10 cellular contexts compared by ENCODE assay signal in genomic region chr12:113206802-113207201, GRCh38. TPM values are rescaled to one million over a fixed set of nuclear protein-coding genes. Genes with fewer than 3 reads are reported as not detected.
A peak's percentile ranks its signal among the peaks of the same experiment; 100 is the strongest.
DNase-seq lines count a peak whose midpoint lies in the region; ATAC-seq, FAIRE-seq and TF ChIP-seq lines count a peak whose summit lies in the region.
"Not testable (repeated sequence)": the region's sequence is repeated elsewhere in the genome, so short reads cannot be mapped to it uniquely, and the experiment has no call there.
"Had no signal": no experiment of that assay in that cellular context is flagged by ENCODE, and none has a peak within 500 bp of the region (broad histone marks: within the 10 kb centered on the region; RNA-seq: fewer than 3 reads in every experiment).

No MANE protein-coding gene starts in this region.

- not testable (repeated sequence) for TF ChIP-seq EP300 in K562 (IDR thresholded peaks at IDR 0.05; ENCODE audit: low read length)

- not testable (repeated sequence) for BruUV-seq in K562 (replicated peaks; lab: Mats Ljungman, UMichigan)

- FAIRE-seq in K562 (lab: Jason Lieb, UNC): not testable (repeated sequence)

- CTCF ChIA-PET in activated CD4-positive, alpha-beta memory T cell treated with anti-CD3 and anti-CD28 coated beads for 36 hours (lab: Charles Lee); K562 (lab: Yijun Ruan, JAX; ENCODE audit: low intra/inter-chr PET ratio): not testable (repeated sequence)

- ATAC-seq in DND-41 (ENCODE audit: insufficient read depth, low read depth); K562: not testable (repeated sequence)

- H3K27me3 Mint-ChIP-seq in activated CD4-positive, alpha-beta memory T cell treated with anti-CD3 and anti-CD28 coated beads for 36 hours; progenitor cell of endocrine pancreas: not testable (repeated sequence)

- peak overlapping the region; percentile 45 for H3K27ac Mint-ChIP-seq in activated CD4-positive, alpha-beta memory T cell treated with anti-CD3 and anti-CD28 coated beads for 36 hours
- peak overlapping the region; percentile 84 for H3K27ac Mint-ChIP-seq in progenitor cell of endocrine pancreas

- H2AFZ ChIP-seq in DND-41 (ENCODE audit: low read depth, low read length); KMS-11 (ENCODE audit: low read depth); SU-DHL-6 (ENCODE audit: low read depth, low read length, severe bottlenecking); K562 (ENCODE audit: low read depth, low read length); mesenchymal stem cell (ENCODE audit: low read depth, low read length): not testable (repeated sequence)

- H3K27ac ChIP-seq in BLaER1 treated with 17β-estradiol and CSF1 and Interleukin-3, amounts not matched to agents 10 nM and 100 nM: peak overlapping the region in 7 of 11 experiments; percentile 79 to 94 (median 90); a peak in 13 of 22 replicates
- peak overlapping the region; percentile 96 for H3K27ac ChIP-seq in DND-41 (ENCODE audit: low read length)
- not testable (repeated sequence) for H3K27ac ChIP-seq in KMS-11; K562 (ENCODE audit: extremely low read depth, low read depth, low read length); mesenchymal stem cell (ENCODE audit: low read length, poor library complexity, severe bottlenecking)
- peak overlapping the region; percentile 98 for H3K27ac ChIP-seq in SU-DHL-6 (ENCODE audit: low read depth, low read length)

- not testable (repeated sequence) for H3K79me1 ChIP-seq in mesenchymal stem cell (replicated peaks; ENCODE audit: low read length, poor library complexity, severe bottlenecking)

- not testable (repeated sequence) for TF ChIP-seq CTCF in DND-41 (IDR thresholded peaks at IDR 0.05; ENCODE audit: borderline replicate concordance, extremely low read depth, low read length, poor library complexity, severe bottlenecking); KMS-11 (conservative IDR thresholded peaks at IDR 0.05; ENCODE audit: low read depth, low read length); SU-DHL-6 (IDR thresholded peaks at IDR 0.05; ENCODE audit: insufficient read depth, low read length, poor library complexity, severe bottlenecking); K562 (IDR thresholded peaks at IDR 0.05 in 2 of 3, conservative IDR thresholded peaks at IDR 0.05 in 1 of 3; ENCODE audit: insufficient read depth in 2 of 3, low read depth in 1 of 3, low read length in 3 of 3); progenitor cell of endocrine pancreas (IDR thresholded peaks at IDR 0.05; ENCODE audit: unreplicated experiment)

- peaks cover 61% of the 10 kb centered on the region for H3F3A ChIP-seq in SU-DHL-6 (ENCODE audit: insufficient read depth)

- DNase-seq in DND-41; activated CD4-positive, alpha-beta memory T cell treated with anti-CD3 and anti-CD28 coated beads for 36 hours; K562 (ENCODE audit: extremely low read depth in 1 of 4, low spot score in 3 of 4); mesenchymal stem cell; progenitor cell of endocrine pancreas (ENCODE audit: low spot score, unreplicated experiment): not testable (repeated sequence)

- H3K9me1 ChIP-seq in K562 (ENCODE audit: control insufficient read depth, insufficient read depth, low read length): not testable (repeated sequence)

- peak overlapping the region in 1 of 2 experiments; percentile 25 for H3K18ac ChIP-seq in mesenchymal stem cell (ENCODE audit: low read depth in 1 of 2, low read length in 2 of 2)

- H2BK5ac ChIP-seq in mesenchymal stem cell (ENCODE audit: low read depth, low read length, poor library complexity, severe bottlenecking): not testable (repeated sequence)

- peak overlapping the region in 2 of 11 experiments; percentile 2 to 82; a peak in 1 of 22 replicates for H3K9ac ChIP-seq in BLaER1 treated with 17β-estradiol and CSF1 and Interleukin-3, amounts not matched to agents 10 nM and 100 nM
- peak overlapping the region; percentile 59 for H3K9ac ChIP-seq in DND-41 (ENCODE audit: low read depth, low read length)
- H3K9ac ChIP-seq in KMS-11; SU-DHL-6 (ENCODE audit: low read length); K562 (ENCODE audit: insufficient read depth in 1 of 2, low read depth in 2 of 2, low read length in 2 of 2); mesenchymal stem cell (ENCODE audit: low read length): not testable (repeated sequence)

- H2BK15ac ChIP-seq in mesenchymal stem cell (ENCODE audit: low read depth, poor library complexity, severe bottlenecking): not testable (repeated sequence)

- H4K20me1 ChIP-seq in BLaER1 treated with 17β-estradiol and CSF1 and Interleukin-3, amounts not matched to agents 10 nM and 100 nM: peaks cover 0 to 25% (median 16%) of the 10 kb centered on the region in 11 experiments; a peak in 11 of 22 replicates
- not testable (repeated sequence) for H4K20me1 ChIP-seq in DND-41 (ENCODE audit: insufficient read depth, low read length); KMS-11 (ENCODE audit: insufficient read depth); SU-DHL-6 (ENCODE audit: low read depth, low read length); K562 (replicated peaks; ENCODE audit: control insufficient read depth, insufficient read depth, low read length)

- H3K14ac ChIP-seq in mesenchymal stem cell (ENCODE audit: low read length in 2 of 2): not testable (repeated sequence)

- TF ChIP-seq POLR2A in K562 (conservative IDR thresholded peaks at IDR 0.05): not testable (repeated sequence)

- intact Hi-C loops in activated CD4-positive, alpha-beta memory T cell treated with anti-CD3 and anti-CD28 coated beads for 36 hours (cut with micrococcal nuclease): loop anchor here (5.0 kb wide), 1 partner anchor 55 kb away; no protein-coding TSS in a partner anchor
- intact Hi-C loops in K562 (cut with micrococcal nuclease): not testable (repeated sequence)

- H3K9me2 ChIP-seq in SU-DHL-6 (replicated peaks; ENCODE audit: insufficient read depth, low read length): not testable (repeated sequence)

- not testable (repeated sequence) for H2BK120ac ChIP-seq in mesenchymal stem cell (ENCODE audit: low read depth, low read length)

- H3K4me3 ChIP-seq in BLaER1 treated with 17β-estradiol and CSF1 and Interleukin-3, amounts not matched to agents 10 nM and 100 nM; DND-41 (ENCODE audit: low read depth in 1 of 2, low read length in 2 of 2); KMS-11 (IDR thresholded peaks at IDR 0.05; ENCODE audit: insufficient read depth, low read depth, low read length); SU-DHL-6 (ENCODE audit: insufficient read depth, low read length, poor library complexity, severe bottlenecking); K562; mesenchymal stem cell (ENCODE audit: insufficient read depth in 1 of 2, low read depth in 1 of 2, low read length in 2 of 2): not testable (repeated sequence)

- H2AK5ac ChIP-seq in mesenchymal stem cell (ENCODE audit: low read length, severe bottlenecking): not testable (repeated sequence)

- H3K9me3 Mint-ChIP-seq in activated CD4-positive, alpha-beta memory T cell treated with anti-CD3 and anti-CD28 coated beads for 36 hours; progenitor cell of endocrine pancreas (ENCODE audit: low read depth): not testable (repeated sequence)

- not testable (repeated sequence) for H3K4ac ChIP-seq in mesenchymal stem cell (ENCODE audit: low read depth in 1 of 2, low read length in 2 of 2)

- not testable (repeated sequence) for TF ChIP-seq RAD21 in K562 (CRISPR knock-in tag; conservative IDR thresholded peaks at IDR 0.05 in 1 of 2, IDR thresholded peaks at IDR 0.05 in 1 of 2)

- H3K4me2 ChIP-seq in BLaER1 treated with 17β-estradiol and CSF1 and Interleukin-3, amounts not matched to agents 10 nM and 100 nM: peak overlapping the region; percentile 75 to 98 (median 92)
- H3K4me2 ChIP-seq in DND-41 (ENCODE audit: insufficient read depth, low read length) (peak overlapping the region; percentile 65), KMS-11 (peak overlapping the region; percentile 95)
- not testable (repeated sequence) for H3K4me2 ChIP-seq in SU-DHL-6 (ENCODE audit: low read depth, low read length, poor library complexity, severe bottlenecking); K562 (ENCODE audit: insufficient read depth, low read length); mesenchymal stem cell (ENCODE audit: low read length, poor library complexity, severe bottlenecking)

- in situ Hi-C loops in K562 (cut with MboI): not testable (repeated sequence)

- H3K4me1 Mint-ChIP-seq in activated CD4-positive, alpha-beta memory T cell treated with anti-CD3 and anti-CD28 coated beads for 36 hours (ENCODE audit: low read depth): peaks cover 50% of the 10 kb centered on the region
- not testable (repeated sequence) for H3K4me1 Mint-ChIP-seq in progenitor cell of endocrine pancreas (ENCODE audit: low read depth)

- H3K23ac ChIP-seq in mesenchymal stem cell (ENCODE audit: low read length in 2 of 2): not testable (repeated sequence)

- POLR2A ChIA-PET in activated CD4-positive, alpha-beta memory T cell treated with anti-CD3 and anti-CD28 coated beads for 36 hours (lab: Charles Lee): interaction anchor here (2.1 kb wide), 1 partner anchor 21 kb away, joined by 14 read pairs; the partner anchor contains the start of genes DDX54 and RITA1
- POLR2A ChIA-PET in K562 (lab: Yijun Ruan, JAX): not testable (repeated sequence)

- not testable (repeated sequence) for H3K4me3 Mint-ChIP-seq in activated CD4-positive, alpha-beta memory T cell treated with anti-CD3 and anti-CD28 coated beads for 36 hours; progenitor cell of endocrine pancreas (ENCODE audit: low read depth)

- H3K27me3 ChIP-seq in BLaER1 treated with 17β-estradiol and CSF1 and Interleukin-3, amounts not matched to agents 10 nM and 100 nM: peaks cover 11 to 85% (median 76%) of the 10 kb centered on the region in 11 experiments
- not testable (repeated sequence) for H3K27me3 ChIP-seq in DND-41 (ENCODE audit: insufficient read depth, low read length, poor library complexity); KMS-11 (ENCODE audit: insufficient read depth, low read depth); SU-DHL-6 (ENCODE audit: low read length); K562 (ENCODE audit: control insufficient read depth in 2 of 2, insufficient read depth in 2 of 2, low read length in 2 of 2); mesenchymal stem cell (ENCODE audit: control insufficient read depth in 1 of 2, insufficient read depth in 1 of 2, low read length in 2 of 2)

- H3K36me3 ChIP-seq in BLaER1 treated with 17β-estradiol and CSF1 and Interleukin-3, amounts not matched to agents 10 nM and 100 nM; DND-41 (ENCODE audit: insufficient read depth, low read length); KMS-11 (ENCODE audit: insufficient read depth); SU-DHL-6 (ENCODE audit: low read length); K562 (ENCODE audit: control insufficient read depth, insufficient read depth, low read length); mesenchymal stem cell (ENCODE audit: control insufficient read depth in 1 of 2, insufficient read depth in 2 of 2, low read depth in 1 of 2, low read length in 2 of 2): not testable (repeated sequence)

- H4K8ac ChIP-seq in mesenchymal stem cell (ENCODE audit: low read length): not testable (repeated sequence)

- 92% methylated on average over 4 of the region's 5 CpGs for WGBS in K562 (ENCODE audit: insufficient coverage, low coverage, missing lambda C conversion rate)
- 100% methylated on average over 5 of the region's 5 CpGs for WGBS in mesenchymal stem cell

- peak overlapping the region; percentile 32 for H4K91ac ChIP-seq in mesenchymal stem cell (ENCODE audit: low read length)

- H3K79me2 ChIP-seq in DND-41 (ENCODE audit: insufficient read depth, low read length): peaks cover 12% of the 10 kb centered on the region; the same call in 1 of the 2 replicates
- not testable (repeated sequence) for H3K79me2 ChIP-seq in KMS-11 (ENCODE audit: insufficient read depth, low read depth); SU-DHL-6 (ENCODE audit: insufficient read depth, low read length); K562 (ENCODE audit: control insufficient read depth, insufficient read depth, low read length)

- peaks cover 38 to 95% (median 60%) of the 10 kb centered on the region in 10 experiments for H3K4me1 ChIP-seq in BLaER1 treated with 17β-estradiol and CSF1 and Interleukin-3, amounts not matched to agents 10 nM and 100 nM
- H3K4me1 ChIP-seq in DND-41 (ENCODE audit: insufficient read depth, low read length) (peaks cover 60% of the 10 kb centered on the region), KMS-11 (ENCODE audit: low read depth, poor library complexity, severe bottlenecking) (peaks cover 60% of the 10 kb centered on the region), K562 (replicated peaks in 1 of 2; ENCODE audit: control insufficient read depth in 2 of 2, insufficient read depth in 2 of 2, low read length in 2 of 2) (peaks cover 23 to 29% of the 10 kb centered on the region in 2 experiments)
- H3K4me1 ChIP-seq in mesenchymal stem cell (ENCODE audit: control insufficient read depth, insufficient read depth, low read depth, low read length): not testable (repeated sequence)

- H3K36me3 Mint-ChIP-seq in activated CD4-positive, alpha-beta memory T cell treated with anti-CD3 and anti-CD28 coated beads for 36 hours: not testable (repeated sequence)
- H3K36me3 Mint-ChIP-seq in progenitor cell of endocrine pancreas (ENCODE audit: insufficient read depth): peaks cover 11% of the 10 kb centered on the region

- H2BK12ac ChIP-seq in mesenchymal stem cell (ENCODE audit: low read length in 2 of 2): not testable (repeated sequence)

- not testable (repeated sequence) for H3K9me3 ChIP-seq in BLaER1 treated with 17β-estradiol and CSF1 and Interleukin-3, amounts not matched to agents 10 nM and 100 nM (replicated peaks in 1 of 11); DND-41 (ENCODE audit: insufficient read depth, low read length, severe bottlenecking); SU-DHL-6 (ENCODE audit: insufficient read depth, low read length); K562 (replicated peaks; ENCODE audit: control insufficient read depth, insufficient read depth, low read depth, low read length); mesenchymal stem cell (ENCODE audit: control insufficient read depth, low read length)

RNA-seq across cellular contexts. Expression of gene TPCN1, which starts 14.5 kb away (rescaled TPM):
- 10 to 100 TPM; 44.0 to 51.6 TPM for total RNA-seq in activated CD4-positive, alpha-beta memory T cell treated with anti-CD3 and anti-CD28 coated beads for 36 hours
- total RNA-seq in K562 (2011; cell fraction: chromatin; rRNA removed; ENCODE audit: low replicate concordance): 112 and 252 TPM in 2 replicates
- 110 and 123 TPM in 2 replicates for total RNA-seq in K562 (2011; cell fraction: nucleolus; rRNA removed)
- total RNA-seq in K562 (2011; cell fraction: nucleoplasm; rRNA removed): 98.7 and 108 TPM in 2 replicates
- total RNA-seq in K562 (2014; rRNA removed) (6.4 and 9.2 TPM in 2 replicates), K562 (2014; rRNA removed; fragmentation: Illumina TruSeq; extraction: Trizol) (5.5 and 6.1 TPM in 2 replicates), K562 (2015; rRNA removed; fragmentation: Illumina TruSeq; extraction: Trizol) (7.4 and 7.8 TPM in 2 replicates), K562 (2021) (23.8 and 27.2 TPM in 2 replicates), progenitor cell of endocrine pancreas (32.1 and 34.1 TPM in 2 replicates)
- polyA plus RNA-seq in K562 (2011; rRNA removed) (12.8 and 18.9 TPM in 2 replicates), K562 (2014; fragmentation: Illumina TruSeq; extraction: Trizol) (16.2 and 17.0 TPM in 2 replicates), K562 (2014; fragmentation: Nextera tagmentation; extraction: Ambion mirVana) (1 to 10 TPM in 1 of 2 experiments, under 1 TPM in 1; 0.80 to 1.1 TPM), K562 (2014; rRNA removed) (19.2 and 19.3 TPM in 2 replicates)
- polyA plus RNA-seq in K562 (2011; cell fraction: cytosol; rRNA removed): 8.0 and 10.3 TPM in 2 replicates
- polyA plus RNA-seq in K562 (2011; cell fraction: nucleus; rRNA removed): 137 and 160 TPM in 2 replicates
- polyA plus RNA-seq in K562 (2012): 20.9 and 33.9 TPM in 2 replicates
- polyA minus RNA-seq in K562 (2011; rRNA and poly(A)+ RNA removed): 7.8 and 12.1 TPM in 2 replicates
- 17.9 and 21.8 TPM in 2 replicates for polyA minus RNA-seq in K562 (2011; cell fraction: cytosol; rRNA and poly(A)+ RNA removed)
- polyA minus RNA-seq in K562 (2011; cell fraction: nucleus; rRNA and poly(A)+ RNA removed): 30.6 and 40.4 TPM in 2 replicates
- polyA plus RNA-seq in mesenchymal stem cell (2013, experiment 1 of 2): 57.5 TPM
- 58.5 TPM for polyA plus RNA-seq in mesenchymal stem cell (2013, experiment 2 of 2)

RNA-seq across cellular contexts. Expression of gene RITA1, which starts 21.3 kb away (rescaled TPM):
- total RNA-seq in activated CD4-positive, alpha-beta memory T cell treated with anti-CD3 and anti-CD28 coated beads for 36 hours: 10 to 100 TPM; 18.7 to 22.0 TPM
- 9.9 and 32.6 TPM in 2 replicates for total RNA-seq in K562 (2011; cell fraction: chromatin; rRNA removed; ENCODE audit: low replicate concordance)
- total RNA-seq in K562 (2011; cell fraction: nucleolus; rRNA removed): 18.9 and 25.0 TPM in 2 replicates
- 17.7 and 18.0 TPM in 2 replicates for total RNA-seq in K562 (2011; cell fraction: nucleoplasm; rRNA removed)
- total RNA-seq in K562 (2014; rRNA removed) (40.4 and 52.0 TPM in 2 replicates), K562 (2014; rRNA removed; fragmentation: Illumina TruSeq; extraction: Trizol) (12.7 and 15.6 TPM in 2 replicates), K562 (2015; rRNA removed; fragmentation: Illumina TruSeq; extraction: Trizol) (34.3 and 36.7 TPM in 2 replicates), K562 (2021) (34.9 and 38.9 TPM in 2 replicates), progenitor cell of endocrine pancreas (15.6 and 16.2 TPM in 2 replicates)
- polyA plus RNA-seq in K562 (2011; rRNA removed) (17.6 and 17.9 TPM in 2 replicates), K562 (2014; fragmentation: Illumina TruSeq; extraction: Trizol) (18.0 and 27.7 TPM in 2 replicates), K562 (2014; fragmentation: Nextera tagmentation; extraction: Ambion mirVana) (1 to 10 TPM; 2.8 to 3.5 TPM), K562 (2014; rRNA removed) (26.4 and 35.0 TPM in 2 replicates)
- 23.1 and 48.6 TPM in 2 replicates for polyA plus RNA-seq in K562 (2011; cell fraction: cytosol; rRNA removed)
- 10.9 and 15.7 TPM in 2 replicates for polyA plus RNA-seq in K562 (2011; cell fraction: nucleus; rRNA removed)
- polyA plus RNA-seq in K562 (2012): 23.0 and 27.5 TPM in 2 replicates
- polyA minus RNA-seq in K562 (2011; rRNA and poly(A)+ RNA removed): 10.0 and 13.0 TPM in 2 replicates
- 12.1 and 15.7 TPM in 2 replicates for polyA minus RNA-seq in K562 (2011; cell fraction: cytosol; rRNA and poly(A)+ RNA removed)
- polyA minus RNA-seq in K562 (2011; cell fraction: nucleus; rRNA and poly(A)+ RNA removed): 11.0 and 11.4 TPM in 2 replicates
- 15.4 TPM for polyA plus RNA-seq in mesenchymal stem cell (2013, experiment 1 of 2)
- polyA plus RNA-seq in mesenchymal stem cell (2013, experiment 2 of 2): 14.6 TPM

RNA-seq across cellular contexts. Expression of gene DDX54, which starts 21.5 kb away (rescaled TPM):
- total RNA-seq in activated CD4-positive, alpha-beta memory T cell treated with anti-CD3 and anti-CD28 coated beads for 36 hours: 100 to 1,000 TPM; 107 to 109 TPM
- 60.9 and 181 TPM in 2 replicates for total RNA-seq in K562 (2011; cell fraction: chromatin; rRNA removed; ENCODE audit: low replicate concordance)
- total RNA-seq in K562 (2011; cell fraction: nucleolus; rRNA removed): 87.0 and 87.2 TPM in 2 replicates
- 56.8 and 61.4 TPM in 2 replicates for total RNA-seq in K562 (2011; cell fraction: nucleoplasm; rRNA removed)
- total RNA-seq in K562 (2014; rRNA removed) (100 and 135 TPM in 2 replicates), K562 (2014; rRNA removed; fragmentation: Illumina TruSeq; extraction: Trizol) (23.9 and 25.8 TPM in 2 replicates), K562 (2015; rRNA removed; fragmentation: Illumina TruSeq; extraction: Trizol) (48.5 and 51.4 TPM in 2 replicates), K562 (2021) (128 and 132 TPM in 2 replicates), progenitor cell of endocrine pancreas (61.5 and 66.1 TPM in 2 replicates)
- polyA plus RNA-seq in K562 (2011; rRNA removed) (56.6 and 80.5 TPM in 2 replicates), K562 (2014; fragmentation: Illumina TruSeq; extraction: Trizol) (44.4 and 77.7 TPM in 2 replicates), K562 (2014; fragmentation: Nextera tagmentation; extraction: Ambion mirVana) (1 to 10 TPM; 1.4 to 3.1 TPM), K562 (2014; rRNA removed) (74.4 and 107 TPM in 2 replicates)
- polyA plus RNA-seq in K562 (2011; cell fraction: cytosol; rRNA removed): 71.0 and 78.8 TPM in 2 replicates
- 76.8 and 95.6 TPM in 2 replicates for polyA plus RNA-seq in K562 (2011; cell fraction: nucleus; rRNA removed)
- polyA plus RNA-seq in K562 (2012): 48.8 and 67.9 TPM in 2 replicates
- 47.0 and 50.2 TPM in 2 replicates for polyA minus RNA-seq in K562 (2011; rRNA and poly(A)+ RNA removed)
- 52.1 and 64.3 TPM in 2 replicates for polyA minus RNA-seq in K562 (2011; cell fraction: cytosol; rRNA and poly(A)+ RNA removed)
- 31.1 and 49.1 TPM in 2 replicates for polyA minus RNA-seq in K562 (2011; cell fraction: nucleus; rRNA and poly(A)+ RNA removed)
- polyA plus RNA-seq in mesenchymal stem cell (2013, experiment 1 of 2): 34.2 TPM
- 36.4 TPM for polyA plus RNA-seq in mesenchymal stem cell (2013, experiment 2 of 2)

RNA-seq across cellular contexts. Expression of gene CFAP73, which starts 57.3 kb away (rescaled TPM):
- total RNA-seq in activated CD4-positive, alpha-beta memory T cell treated with anti-CD3 and anti-CD28 coated beads for 36 hours: under 1 TPM; 0.90 to 0.94 TPM
- total RNA-seq in K562 (2011; cell fraction: chromatin; rRNA removed; ENCODE audit: low replicate concordance): not detected in 2 replicates
- not detected in 2 replicates for total RNA-seq in K562 (2011; cell fraction: nucleolus; rRNA removed)
- not detected in 2 replicates for total RNA-seq in K562 (2011; cell fraction: nucleoplasm; rRNA removed)
- total RNA-seq in K562 (2014; rRNA removed) (not detected in 2 replicates), K562 (2014; rRNA removed; fragmentation: Illumina TruSeq; extraction: Trizol) (not detected in 2 replicates), K562 (2015; rRNA removed; fragmentation: Illumina TruSeq; extraction: Trizol) (not detected in 2 replicates), K562 (2021) (not detected in 2 replicates), progenitor cell of endocrine pancreas (not detected in 2 replicates)
- polyA plus RNA-seq in K562 (2011; rRNA removed) (not detected in 2 replicates), K562 (2014; fragmentation: Illumina TruSeq; extraction: Trizol) (not detected in 2 replicates), K562 (2014; fragmentation: Nextera tagmentation; extraction: Ambion mirVana) (not detected), K562 (2014; rRNA removed) (not detected in 2 replicates)
- polyA plus RNA-seq in K562 (2011; cell fraction: cytosol; rRNA removed): not detected in 2 replicates
- not detected in 2 replicates for polyA plus RNA-seq in K562 (2011; cell fraction: nucleus; rRNA removed)
- polyA plus RNA-seq in K562 (2012): 0.14 and 0.17 TPM in 2 replicates
- not detected in 2 replicates for polyA minus RNA-seq in K562 (2011; rRNA and poly(A)+ RNA removed)
- polyA minus RNA-seq in K562 (2011; cell fraction: cytosol; rRNA and poly(A)+ RNA removed): not detected in 2 replicates
- not detected in 2 replicates for polyA minus RNA-seq in K562 (2011; cell fraction: nucleus; rRNA and poly(A)+ RNA removed)
- not detected for polyA plus RNA-seq in mesenchymal stem cell (2013, experiment 1 of 2)
- 0.03 TPM for polyA plus RNA-seq in mesenchymal stem cell (2013, experiment 2 of 2)
- total RNA-seq: RPMI7951 had no signal
- polyA plus RNA-seq: SK-N-SH had no signal
